18 cellular contexts compared by ENCODE assay signal in genomic region chr17:64458756-64459155, GRCh38. TPM values are rescaled to one million over a fixed set of nuclear protein-coding genes. Genes with fewer than 3 reads are reported as not detected.
"Had no signal": no experiment of that assay in that cellular context is flagged by ENCODE, and none has a peak within 500 bp of the region (broad histone marks: within the 10 kb centered on the region; RNA-seq: fewer than 3 reads in every experiment).

No MANE protein-coding gene starts in this region.

- DNase-seq: activated CD4-positive, alpha-beta memory T cell treated with anti-CD3 and anti-CD28 coated beads, Interleukin-2, amount 10 ng/mL, durations not matched to agents 7 days and 5 days; activated CD4-positive, alpha-beta T cell treated with anti-CD3 and anti-CD28 coated beads for 48 hours; activated CD4-positive, CD25-positive, alpha-beta regulatory T cell; activated CD8-positive, alpha-beta memory T cell treated with anti-CD3 and anti-CD28 coated beads, Interleukin-2, amount 10 ng/mL, durations not matched to agents 7 days and 5 days; amniotic stem cell; body of pancreas; head of caudate nucleus; naive thymus-derived CD4-positive, alpha-beta T cell; pancreas; stimulated activated naive CD4-positive, alpha-beta T cell treated with Interleukin-2 at 50 U/mL for 16 hours; thyroid gland had no signal

- H3K4me3 ChIP-seq: body of pancreas, pancreas, thyroid gland had no signal

- H3K27me3 ChIP-seq: body of pancreas, pancreas, thyroid gland had no signal

- H3K4me3 Mint-ChIP-seq: activated CD4-positive, alpha-beta memory T cell treated with anti-CD3 and anti-CD28 coated beads, Interleukin-2, amount 10 ng/mL, durations not matched to agents 7 days and 5 days; activated CD8-positive, alpha-beta memory T cell treated with anti-CD3 and anti-CD28 coated beads, Interleukin-2, amount 10 ng/mL, durations not matched to agents 7 days and 5 days; activated naive CD8-positive, alpha-beta T cell; T-helper 2 cell treated with Interferon-gamma antibody and Interleukin-4, amounts not matched to agents 5 μg/mL and 100 μg/mL, for 36 hours had no signal

- H3K27ac Mint-ChIP-seq: activated CD4-positive, alpha-beta memory T cell treated with anti-CD3 and anti-CD28 coated beads, Interleukin-2, amount 10 ng/mL, durations not matched to agents 7 days and 5 days; activated CD8-positive, alpha-beta memory T cell treated with anti-CD3 and anti-CD28 coated beads, Interleukin-2, amount 10 ng/mL, durations not matched to agents 7 days and 5 days; activated naive CD8-positive, alpha-beta T cell had no signal

- H3K36me3 ChIP-seq: pancreas, thyroid gland had no signal

- ATAC-seq: activated CD8-positive, alpha-beta memory T cell treated with anti-CD3 and anti-CD28 coated beads, Interleukin-2, amount 10 ng/mL, durations not matched to agents 7 days and 5 days; body of pancreas; left lobe of liver; naive thymus-derived CD4-positive, alpha-beta T cell; pancreas had no signal

- H3K27ac ChIP-seq: body of pancreas, pancreas, thyroid gland had no signal

- H3K4me1 ChIP-seq: body of pancreas, pancreas had no signal

- H3K9me3 ChIP-seq: body of pancreas, pancreas, thyroid gland had no signal

- FAIRE-seq: frontal cortex, keratinocyte, pancreas, urothelium cell line had no signal

- H3K36me3 Mint-ChIP-seq: activated naive CD8-positive, alpha-beta T cell had no signal

RNA-seq across cellular contexts. Expression of gene MILR1, which starts 9.8 kb away (rescaled TPM):
- total RNA-seq: epithelial cell of proximal tubule had no signal
- polyA plus RNA-seq: keratinocyte; naive thymus-derived CD4-positive, alpha-beta T cell had no signal
